Comparison of ENCODE assay signal across 24 cellular contexts in genomic region chr6:168155821-168156741, GRCh38.
DNase-seq lines count a peak whose midpoint lies in the region; ATAC-seq and TF ChIP-seq lines count a peak whose summit lies in the region.
"Had no signal": no experiment of that assay in that cellular context is flagged by ENCODE, and none has a peak within 500 bp of the region (broad histone marks: within the 10 kb centered on the region; RNA-seq: fewer than 3 reads in every experiment).

No MANE protein-coding gene starts in this region.

- peak overlapping the region; percentile 92 to 96 for H2BK12ac ChIP-seq in mesenchymal stem cell (ENCODE audit: low read length in 2 of 2)

- no peak overlapping the region for H3K9ac ChIP-seq in mesenchymal stem cell (ENCODE audit: low read length)
- H3K9ac ChIP-seq: neural progenitor cell, SK-N-SH had no signal

- intact Hi-C loops in upper lobe of right lung (cut with DNase I), result no loop called here

- no peak overlapping the region for H2AFZ ChIP-seq in mesenchymal stem cell (ENCODE audit: low read depth, low read length)
- H2AFZ ChIP-seq: neural progenitor cell had no signal

- H3K27me3 ChIP-seq in brain microvascular endothelial cell (replicated peaks) (no peaks in the 10 kb centered on the region), mesenchymal stem cell (ENCODE audit: control insufficient read depth in 1 of 2, insufficient read depth in 1 of 2, low read length in 2 of 2) (peaks cover 0 to 7% of the 10 kb centered on the region in 2 experiments), upper lobe of right lung (no peaks in the 10 kb centered on the region)
- H3K27me3 ChIP-seq: breast epithelium, testis had no signal

- DNase-seq in NCI-H510A treated with DMSO at 0.1 percent for 48 hours (lab: John Stamatoyannopoulos, UW) (peak; percentile 55), NCI-H510A (lab: John Stamatoyannopoulos, UW) (no peak), brain microvascular endothelial cell (no peak), mesenchymal stem cell (no peak), upper lobe of right lung (no peak), NCI-H69 (lab: John Stamatoyannopoulos, UW) (no peak), DMS114 treated with DMSO at 0.1 percent for 48 hours (lab: John Stamatoyannopoulos, UW; ENCODE audit: unreplicated experiment) (no peak), NCI-H748 (lab: John Stamatoyannopoulos, UW; ENCODE audit: unreplicated experiment) (no peak)
- DNase-seq: activated CD4-positive, alpha-beta memory T cell treated with anti-CD3 and anti-CD28 coated beads for 36 hours; activated T-cell treated with anti-CD3 and anti-CD28 coated beads, Interleukin-2, amount 50 U/mL, for 24 hours; AML-193; CD8-positive, alpha-beta memory T cell; GOT3; midbrain; NCI-H1105; NCI-H2081; NCI-H524; SK-N-SH; stimulated activated naive CD4-positive, alpha-beta T cell; testis had no signal

- in situ Hi-C loops in brain microvascular endothelial cell (cut with HindIII; ENCODE audit: low pct_ligation_motif_present, low sequenced_read_pairs), result no loop called here

- H3K4me2 ChIP-seq in mesenchymal stem cell (ENCODE audit: low read length, poor library complexity, severe bottlenecking), result no peak overlapping the region
- H3K4me2 ChIP-seq: neural progenitor cell, SK-N-SH had no signal

- H4K91ac ChIP-seq in mesenchymal stem cell (ENCODE audit: low read length), result peak overlapping the region; percentile 96

- H3K9me3 ChIP-seq in mesenchymal stem cell (ENCODE audit: control insufficient read depth, low read length), result no peaks in the 10 kb centered on the region
- H3K9me3 ChIP-seq in upper lobe of right lung, result no peaks in the 10 kb centered on the region
- H3K9me3 ChIP-seq: breast epithelium, SK-N-SH, testis had no signal

- H3K36me3 ChIP-seq in brain microvascular endothelial cell (replicated peaks), result no peaks in the 10 kb centered on the region
- H3K36me3 ChIP-seq in mesenchymal stem cell (ENCODE audit: control insufficient read depth in 1 of 2, insufficient read depth in 2 of 2, low read depth in 1 of 2, low read length in 2 of 2), result no peaks in the 10 kb centered on the region
- no peaks in the 10 kb centered on the region for H3K36me3 ChIP-seq in upper lobe of right lung
- H3K36me3 ChIP-seq: breast epithelium, neural progenitor cell had no signal

- peak overlapping the region; percentile 76 for H4K8ac ChIP-seq in mesenchymal stem cell (ENCODE audit: low read length)

- H3K23ac ChIP-seq in mesenchymal stem cell (ENCODE audit: low read length in 2 of 2), result no peak overlapping the region

- H3K27ac ChIP-seq in brain microvascular endothelial cell (peak overlapping the region; percentile 59), mesenchymal stem cell (ENCODE audit: low read length, poor library complexity, severe bottlenecking) (no peak overlapping the region), upper lobe of right lung (no peak overlapping the region)
- H3K27ac ChIP-seq: 22Rv1, neural progenitor cell, RWPE1, testis had no signal

- H3K4ac ChIP-seq in mesenchymal stem cell (ENCODE audit: low read depth in 1 of 2, low read length in 2 of 2), result peak overlapping the region; percentile 39 to 79

- H2BK5ac ChIP-seq in mesenchymal stem cell (ENCODE audit: low read depth, low read length, poor library complexity, severe bottlenecking), result no peak overlapping the region

- peak overlapping the region; percentile 49 for H2BK120ac ChIP-seq in mesenchymal stem cell (ENCODE audit: low read depth, low read length)

- H2AK5ac ChIP-seq in mesenchymal stem cell (ENCODE audit: low read length, severe bottlenecking), result peak overlapping the region; percentile 68

- H3K18ac ChIP-seq in mesenchymal stem cell (ENCODE audit: low read depth in 1 of 2, low read length in 2 of 2), result peak overlapping the region; percentile 88 to 98

- peaks cover 36% of the 10 kb centered on the region for H3K4me1 ChIP-seq in mesenchymal stem cell (ENCODE audit: control insufficient read depth, insufficient read depth, low read depth, low read length)
- peaks cover 9% of the 10 kb centered on the region for H3K4me1 ChIP-seq in upper lobe of right lung

- no peaks in the 10 kb centered on the region for H3K79me1 ChIP-seq in mesenchymal stem cell (replicated peaks; ENCODE audit: low read length, poor library complexity, severe bottlenecking)

- 86% methylated on average over 21 of the region's 24 CpGs for WGBS in mesenchymal stem cell

- H2BK15ac ChIP-seq in mesenchymal stem cell (ENCODE audit: low read depth, poor library complexity, severe bottlenecking), result peak overlapping the region; percentile 92

- H3K14ac ChIP-seq in mesenchymal stem cell (ENCODE audit: low read length in 2 of 2), result peak overlapping the region in 1 of 2 experiments; percentile 15

- peak; percentile 21 for ATAC-seq in upper lobe of right lung

- H3K4me3 ChIP-seq in brain microvascular endothelial cell (ENCODE audit: low read depth, low read length) (no peak overlapping the region), mesenchymal stem cell (ENCODE audit: insufficient read depth in 1 of 2, low read depth in 1 of 2, low read length in 2 of 2) (no peak overlapping the region), upper lobe of right lung (no peak overlapping the region)
- H3K4me3 ChIP-seq: breast epithelium, neural progenitor cell, testis had no signal

- TF ChIP-seq CTCF in brain microvascular endothelial cell (IDR thresholded peaks at IDR 0.05; ENCODE audit: low read depth, low read length, missing control alignments) (no peak), upper lobe of right lung (IDR thresholded peaks at IDR 0.05) (no peak)
